ENCODE assay signal across 1 cellular context in genomic region chr14:76909266-76909665, GRCh38.
TF ChIP-seq lines count a peak whose summit lies in the region.

No MANE protein-coding gene starts in this region.

TF ChIP-seq in IMR-90, 13 proteins besides CTCF, POLR2A, EP300 and RAD21:
- TF ChIP-seq CHD1 (IDR thresholded peaks at IDR 0.05; ENCODE audit: low read depth, low read length) (no peak), SMC3 (IDR thresholded peaks at IDR 0.05; ENCODE audit: low read depth, low read length) (no peak), CEBPB (IDR thresholded peaks at IDR 0.05; ENCODE audit: low read depth, low read length) (no peak)
